11 cellular contexts compared by ENCODE assay signal in genomic region chr10:128058746-128059125, GRCh38.
"Had no signal": no experiment of that assay in that cellular context is flagged by ENCODE, and none has a peak within 500 bp of the region (broad histone marks: within the 10 kb centered on the region; RNA-seq: fewer than 3 reads in every experiment).

No MANE protein-coding gene starts in this region.

- H3K4me3 ChIP-seq: pancreas, stomach had no signal

- DNase-seq: activated B cell treated with CpG ODN at 0.5 μM for 24 hours; activated CD4-positive, alpha-beta T cell treated with anti-CD3 and anti-CD28 coated beads, Interleukin-2, amount 50 U/mL, for 1 hour; activated T-cell treated with anti-CD3 and anti-CD28 coated beads, Interleukin-2, amount 50 U/mL, for 1 hour; effector CD4-positive, alpha-beta T cell; left ventricle myocardium superior; mesenchymal stem cell; pancreas; stimulated activated CD4-positive, alpha-beta T cell treated with anti-CD3 and anti-CD28 coated beads, Interleukin-4, amount 100 ng/mL, for 1 hour; stomach had no signal

- H3K27me3 Mint-ChIP-seq: activated B cell treated with CpG ODN at 0.5 μM for 24 hours had no signal

- H3K27ac ChIP-seq: pancreas, stomach had no signal

- H3K9me3 Mint-ChIP-seq: activated B cell treated with CpG ODN at 0.5 μM for 24 hours; neural crest cell; T-helper 1 cell treated with Interleukin-12 subunit alpha and Interleukin-12 subunit beta and Interleukin-4 antibody, amounts not matched to agents 30 μg/mL and 1 μg/mL, for 36 hours had no signal

- ATAC-seq: left ventricle myocardium superior, pancreas had no signal

- H3K9me3 ChIP-seq: pancreas, stomach had no signal

- H3K27me3 ChIP-seq: pancreas, stomach had no signal

- H3K4me3 Mint-ChIP-seq: activated B cell treated with CpG ODN at 0.5 μM for 24 hours; neural crest cell; T-helper 1 cell treated with Interleukin-12 subunit alpha and Interleukin-12 subunit beta and Interleukin-4 antibody, amounts not matched to agents 30 μg/mL and 1 μg/mL, for 36 hours had no signal

- H3K4me1 ChIP-seq: pancreas had no signal

- H3K36me3 ChIP-seq: pancreas had no signal
